26 cellular contexts compared by ENCODE assay signal in genomic region chr16:17944345-17944744, GRCh38.
"Had no signal": no experiment of that assay in that cellular context is flagged by ENCODE, and none has a peak within 500 bp of the region (broad histone marks: within the 10 kb centered on the region; RNA-seq: fewer than 3 reads in every experiment).

No MANE protein-coding gene starts in this region.

- H3K27ac Mint-ChIP-seq: dendritic cell treated with granulocyte-macrophage colony-stimulating factor and Interleukin-4, amounts not matched to agents 40 ng/mL and 50 ng/mL, for 4 days; natural killer cell had no signal

- H3K79me2 ChIP-seq: hepatocyte had no signal

- DNase-seq: colonic mucosa; effector CD8-positive, alpha-beta T cell; foreskin keratinocyte; heart left ventricle; left ventricle myocardium superior; lower lobe of right lung; natural killer cell; pancreas; retina; stimulated activated CD4-positive, alpha-beta T cell treated with anti-CD3 and anti-CD28 coated beads, Interleukin-12 subunit alpha, Interleukin-12 subunit beta, amount 100 ng/mL, for 4 hours; stimulated activated CD4-positive, alpha-beta T cell treated with anti-CD3 and anti-CD28 coated beads, Interleukin-1b, Interleukin-23, amount 100 ng/mL, for 48 hours; stimulated activated CD4-positive, alpha-beta T cell treated with anti-CD3 and anti-CD28 coated beads, Interleukin-4, amount 100 ng/mL, for 1 hour; stimulated activated CD8-positive, alpha-beta memory T cell treated with anti-CD3 and anti-CD28 coated beads, Interleukin-4, amount 100 ng/mL, for 48 hours; stimulated activated naive CD4-positive, alpha-beta T cell treated with Interleukin-2 at 50 U/mL for 16 hours; stomach; thyroid gland; trophoblast cell had no signal

- H3K27ac ChIP-seq: colonic mucosa, esophagus muscularis mucosa, foreskin keratinocyte, gastroesophageal sphincter, heart left ventricle, hepatocyte, lower lobe of right lung, neutrophil, pancreas, stomach, thyroid gland had no signal

- H3K9me3 ChIP-seq: colonic mucosa, esophagus muscularis mucosa, gastroesophageal sphincter, heart left ventricle, lower lobe of right lung, neutrophil, pancreas, stomach, thyroid gland had no signal

- H2AFZ ChIP-seq: hepatocyte had no signal

- H3K4me3 ChIP-seq: colonic mucosa, esophagus muscularis mucosa, gastroesophageal sphincter, heart left ventricle, hepatocyte, lower lobe of right lung, pancreas, smooth muscle cell, stomach, thyroid gland had no signal

- FAIRE-seq: endothelial cell of umbilical vein, keratinocyte, pancreas had no signal

- H3K4me1 ChIP-seq: colonic mucosa, esophagus muscularis mucosa, foreskin keratinocyte, gastroesophageal sphincter, heart left ventricle, lower lobe of right lung, pancreas, stomach, thyroid gland had no signal

- H3K36me3 Mint-ChIP-seq: natural killer cell had no signal

- H3K36me3 ChIP-seq: colonic mucosa, esophagus muscularis mucosa, gastroesophageal sphincter, heart left ventricle, lower lobe of right lung, neutrophil, pancreas, stomach, thyroid gland had no signal

- H3K4me1 Mint-ChIP-seq: natural killer cell had no signal

- H3K9me3 Mint-ChIP-seq: dendritic cell treated with granulocyte-macrophage colony-stimulating factor and Interleukin-4, amounts not matched to agents 40 ng/mL and 50 ng/mL, for 4 days; natural killer cell had no signal

- H3K27me3 ChIP-seq: colonic mucosa, esophagus muscularis mucosa, foreskin keratinocyte, hepatocyte, pancreas, thyroid gland had no signal

- H3K4me2 ChIP-seq: hepatocyte, smooth muscle cell had no signal

- ATAC-seq: foreskin keratinocyte, gastroesophageal sphincter, heart left ventricle, left ventricle myocardium superior, lower lobe of right lung, natural killer cell, pancreas, sciatic nerve had no signal

- H3K4me3 Mint-ChIP-seq: dendritic cell treated with granulocyte-macrophage colony-stimulating factor and Interleukin-4, amounts not matched to agents 40 ng/mL and 50 ng/mL, for 4 days; natural killer cell had no signal
